In the genomic region with DNA sequence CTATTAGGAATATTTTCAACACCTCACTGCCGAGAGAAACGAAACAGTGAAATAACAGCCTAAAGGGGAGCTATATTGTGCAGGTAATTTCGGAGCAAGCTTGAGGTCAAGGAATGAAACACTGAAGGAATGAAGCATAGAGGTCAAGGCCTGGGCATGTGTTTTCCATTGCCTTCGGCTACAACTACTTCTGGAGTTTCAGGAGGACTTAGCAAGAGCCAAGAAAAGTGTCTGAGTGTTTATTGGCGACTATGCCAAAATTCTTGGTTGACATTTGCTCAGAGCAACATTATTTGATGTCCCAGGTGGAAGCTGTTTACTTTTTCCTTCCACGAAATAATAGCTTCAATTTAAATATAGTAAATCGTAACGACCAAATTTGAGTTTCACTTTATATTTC, we compare ENCODE assay signal across 27 cellular contexts.
"Had no signal": no experiment of that assay in that cellular context is flagged by ENCODE, and none has a peak within 500 bp of the region (broad histone marks: within the 10 kb centered on the region; RNA-seq: fewer than 3 reads in every experiment).

No MANE protein-coding gene starts in this region.

- H3K4me1 ChIP-seq: body of pancreas, suprapubic skin, transverse colon had no signal

- H3K36me3 ChIP-seq: left ventricle myocardium inferior, right lobe of liver, suprapubic skin, transverse colon had no signal

- H3K4me1 Mint-ChIP-seq: activated naive CD4-positive, alpha-beta T cell treated with anti-CD3 and anti-CD28 coated beads, Interleukin-2, amount 10 ng/mL, durations not matched to agents 7 days and 5 days; stimulated activated effector memory CD8-positive, alpha-beta T cell treated with anti-CD3 and anti-CD28 coated beads, Interleukin-12 subunit alpha, Interleukin-12 subunit beta, amount 100 ng/mL, for 72 hours; stimulated activated naive CD8-positive, alpha-beta T cell treated with anti-CD3 and anti-CD28 coated beads, Interleukin-15, amount 100 ng/mL, for 72 hours; T-helper 17 cell had no signal

- H3K9me3 ChIP-seq: mucosa of descending colon, right lobe of liver, transverse colon had no signal

- H3K27me3 ChIP-seq: body of pancreas, hepatocyte, right lobe of liver, suprapubic skin, transverse colon had no signal

- DNase-seq: activated CD4-positive, alpha-beta memory T cell treated with anti-CD3 and anti-CD28 coated beads for 36 hours; activated CD4-positive, alpha-beta T cell treated with anti-CD3 and anti-CD28 coated beads for 4 hours; activated CD4-positive, CD25-positive, alpha-beta regulatory T cell; activated effector memory CD4-positive, alpha-beta T cell treated with Interleukin-2 at 50 U/mL for 16 hours; activated naive CD4-positive, alpha-beta T cell treated with anti-CD3 and anti-CD28 coated beads, Interleukin-2, amount 10 ng/mL, durations not matched to agents 7 days and 5 days; activated T-cell treated with anti-CD3 and anti-CD28 coated beads, Interleukin-2, amount 50 U/mL, for 48 hours; body of pancreas; central memory CD4-positive, alpha-beta T cell; dermis blood vessel endothelial cell; effector CD8-positive, alpha-beta T cell; foreskin melanocyte; kidney glomerular epithelial cell; left ventricle myocardium inferior; mesenchymal stem cell; mucosa of descending colon; nephron progenitor cell; nucleus accumbens; right lobe of liver; small intestine; stimulated activated CD4-positive, alpha-beta T cell treated with anti-CD3 and anti-CD28 coated beads, Interleukin-2, amount 100 ng/mL, for 24 hours; stimulated activated naive CD8-positive, alpha-beta T cell treated with anti-CD3 and anti-CD28 coated beads, Interleukin-15, amount 100 ng/mL, for 72 hours; SW 1271; T-helper 17 cell; transverse colon had no signal

- H3K36me3 Mint-ChIP-seq: activated CD4-positive, alpha-beta memory T cell treated with anti-CD3 and anti-CD28 coated beads for 36 hours; activated naive CD4-positive, alpha-beta T cell treated with anti-CD3 and anti-CD28 coated beads, Interleukin-2, amount 10 ng/mL, durations not matched to agents 7 days and 5 days; stimulated activated effector memory CD8-positive, alpha-beta T cell treated with anti-CD3 and anti-CD28 coated beads, Interleukin-12 subunit alpha, Interleukin-12 subunit beta, amount 100 ng/mL, for 72 hours had no signal

- H3K27ac ChIP-seq: body of pancreas, hepatocyte, left ventricle myocardium inferior, right lobe of liver, suprapubic skin, transverse colon had no signal

- H3K4me3 Mint-ChIP-seq: activated CD4-positive, alpha-beta memory T cell treated with anti-CD3 and anti-CD28 coated beads for 36 hours; activated naive CD4-positive, alpha-beta T cell treated with anti-CD3 and anti-CD28 coated beads, Interleukin-2, amount 10 ng/mL, durations not matched to agents 7 days and 5 days; nephron progenitor cell; stimulated activated effector memory CD8-positive, alpha-beta T cell treated with anti-CD3 and anti-CD28 coated beads, Interleukin-12 subunit alpha, Interleukin-12 subunit beta, amount 100 ng/mL, for 72 hours; stimulated activated naive CD8-positive, alpha-beta T cell treated with anti-CD3 and anti-CD28 coated beads, Interleukin-15, amount 100 ng/mL, for 72 hours; T-helper 17 cell had no signal

- ATAC-seq: body of pancreas; mucosa of descending colon; right lobe of liver; stimulated activated effector memory CD8-positive, alpha-beta T cell treated with anti-CD3 and anti-CD28 coated beads, Interleukin-12 subunit alpha, Interleukin-12 subunit beta, amount 100 ng/mL, for 72 hours; stimulated activated naive CD8-positive, alpha-beta T cell treated with anti-CD3 and anti-CD28 coated beads, Interleukin-15, amount 100 ng/mL, for 72 hours; T-helper 17 cell had no signal

- H3K27ac Mint-ChIP-seq: activated CD4-positive, alpha-beta memory T cell treated with anti-CD3 and anti-CD28 coated beads for 36 hours; activated naive CD4-positive, alpha-beta T cell treated with anti-CD3 and anti-CD28 coated beads, Interleukin-2, amount 10 ng/mL, durations not matched to agents 7 days and 5 days; nephron progenitor cell; stimulated activated effector memory CD8-positive, alpha-beta T cell treated with anti-CD3 and anti-CD28 coated beads, Interleukin-12 subunit alpha, Interleukin-12 subunit beta, amount 100 ng/mL, for 72 hours; stimulated activated naive CD8-positive, alpha-beta T cell treated with anti-CD3 and anti-CD28 coated beads, Interleukin-15, amount 100 ng/mL, for 72 hours; T-helper 17 cell had no signal

- H3K4me3 ChIP-seq: body of pancreas, hepatocyte, left ventricle myocardium inferior, mucosa of descending colon, right lobe of liver, suprapubic skin, transverse colon had no signal

- H3K9me3 Mint-ChIP-seq: activated CD4-positive, alpha-beta memory T cell treated with anti-CD3 and anti-CD28 coated beads for 36 hours; activated naive CD4-positive, alpha-beta T cell treated with anti-CD3 and anti-CD28 coated beads, Interleukin-2, amount 10 ng/mL, durations not matched to agents 7 days and 5 days; stimulated activated effector memory CD8-positive, alpha-beta T cell treated with anti-CD3 and anti-CD28 coated beads, Interleukin-12 subunit alpha, Interleukin-12 subunit beta, amount 100 ng/mL, for 72 hours had no signal
